ENCODE assay signal across 8 cellular contexts in genomic region chr9:79574166-79574565, GRCh38. TPM values are rescaled to one million over a fixed set of nuclear protein-coding genes. Genes with fewer than 3 reads are reported as not detected.
DNase-seq lines count a peak whose midpoint lies in the region; ATAC-seq lines count a peak whose summit lies in the region.

No MANE protein-coding gene starts in this region.

- no peaks in the 10 kb centered on the region for H3K9me3 ChIP-seq in HUES64 (ENCODE audit: insufficient read depth, low read depth, low read length)

- H3K4me3 Mint-ChIP-seq in dendritic cell treated with granulocyte-macrophage colony-stimulating factor and Interleukin-4, amounts not matched to agents 40 ng/mL and 50 ng/mL, for 4 days = peak overlapping the region; percentile 84
- peak overlapping the region in 6 of 8 donors; percentile 88 to 96 (median 93) for H3K4me3 Mint-ChIP-seq in naive B cell

- H2AFZ ChIP-seq in ACC112 (ENCODE audit: low read length, unreplicated experiment) = no peak overlapping the region

- H3K9me3 Mint-ChIP-seq in dendritic cell treated with granulocyte-macrophage colony-stimulating factor and Interleukin-4, amounts not matched to agents 40 ng/mL and 50 ng/mL, for 4 days = no peaks in the 10 kb centered on the region
- no peaks in the 10 kb centered on the region for H3K9me3 Mint-ChIP-seq in naive B cell

- peaks cover 56% of the 10 kb centered on the region for H3K4me1 Mint-ChIP-seq in dendritic cell treated with granulocyte-macrophage colony-stimulating factor and Interleukin-4, amounts not matched to agents 40 ng/mL and 50 ng/mL, for 4 days (ENCODE audit: low read depth)
- peaks cover 31 to 58% (median 48%) of the 10 kb centered on the region in 3 donors for H3K4me1 Mint-ChIP-seq in naive B cell

- peaks cover 50% of the 10 kb centered on the region for H3K36me3 Mint-ChIP-seq in dendritic cell treated with granulocyte-macrophage colony-stimulating factor and Interleukin-4, amounts not matched to agents 40 ng/mL and 50 ng/mL, for 4 days (ENCODE audit: low read depth)
- no peaks in the 10 kb centered on the region for H3K36me3 Mint-ChIP-seq in naive B cell

- H3K79me2 ChIP-seq in ACC112 (ENCODE audit: control insufficient read depth, insufficient read depth, low read length, unreplicated experiment) = peaks cover 36% of the 10 kb centered on the region

- DNase-seq in naive B cell (no peak), hypothalamus (lab: John Stamatoyannopoulos, UW) (no peak), GOT3 (lab: John Stamatoyannopoulos, UW) (no peak), inferior parietal cortex (ENCODE audit: extremely low spot score) (no peak)

- H3K27me3 Mint-ChIP-seq in dendritic cell treated with granulocyte-macrophage colony-stimulating factor and Interleukin-4, amounts not matched to agents 40 ng/mL and 50 ng/mL, for 4 days = peaks cover 11% of the 10 kb centered on the region
- H3K27me3 Mint-ChIP-seq in naive B cell = peaks cover 0 to 8% (median 0%) of the 10 kb centered on the region in 3 donors

- peak overlapping the region; percentile 79 for H3K9ac ChIP-seq in HUES64 (ENCODE audit: low read depth, low read length)

- H3K27me3 ChIP-seq in ACC112 (ENCODE audit: insufficient read depth, low read length) = no peaks in the 10 kb centered on the region
- H3K27me3 ChIP-seq in HUES64 (ENCODE audit: insufficient read depth, low read length) = peaks cover 3% of the 10 kb centered on the region; the same call in 1 of the 2 replicates

- ATAC-seq in naive B cell (ENCODE audit: low read depth in 2 of 2) = no peak
- ATAC-seq in HG02759 (IDR thresholded peaks at IDR 0.05; ENCODE audit: unreplicated experiment) = no peak

- 53% methylated on average over 2 of the region's 6 CpGs for WGBS in HUES64

- no peak overlapping the region for H3K27ac Mint-ChIP-seq in dendritic cell treated with granulocyte-macrophage colony-stimulating factor and Interleukin-4, amounts not matched to agents 40 ng/mL and 50 ng/mL, for 4 days
- H3K27ac Mint-ChIP-seq in naive B cell = peak overlapping the region in 2 of 6 donors; percentile 79 to 97

- intact Hi-C loops in dendritic cell treated with granulocyte-macrophage colony-stimulating factor and Interleukin-4, amounts not matched to agents 40 ng/mL and 50 ng/mL, for 4 days (cut with micrococcal nuclease) = loop anchor here (5.0 kb wide), 3 partner anchors 38 to 238 kb away; no protein-coding TSS in a partner anchor

- H3K27ac ChIP-seq in ACC112 (ENCODE audit: low read depth, low read length) = no peak overlapping the region
- no peak overlapping the region for H3K27ac ChIP-seq in HUES64 (ENCODE audit: low read depth, low read length)

- H3K4me1 ChIP-seq in ACC112 (ENCODE audit: control insufficient read depth, insufficient read depth, low read length, unreplicated experiment) (peaks cover 36% of the 10 kb centered on the region), HUES64 (ENCODE audit: insufficient read depth, low read length) (peaks cover 19% of the 10 kb centered on the region)

- no peaks in the 10 kb centered on the region for H3K36me3 ChIP-seq in ACC112 (ENCODE audit: insufficient read depth, low read length)
- H3K36me3 ChIP-seq in HUES64 (ENCODE audit: insufficient read depth, low read length) = peaks cover 46% of the 10 kb centered on the region

- H3K4me3 ChIP-seq in ACC112 (ENCODE audit: low read depth, low read length) = peak overlapping the region; percentile 93
- H3K4me3 ChIP-seq in HUES64 (ENCODE audit: low read length) = peak overlapping the region; percentile 69

RNA-seq across cellular contexts. Expression of gene TLE4, which starts 2.4 kb away (rescaled TPM):
- 29.7 TPM for polyA plus RNA-seq in HUES64 (2013, experiment 1 of 2)
- 51.9 TPM for polyA plus RNA-seq in HUES64 (2013, experiment 2 of 2)
- polyA plus RNA-seq in naive B cell (ENCODE audit: low read depth in 6 of 6) = 10 to 100 TPM; 13.1 to 34.6 (median 26.0) TPM
